In the genomic region with DNA sequence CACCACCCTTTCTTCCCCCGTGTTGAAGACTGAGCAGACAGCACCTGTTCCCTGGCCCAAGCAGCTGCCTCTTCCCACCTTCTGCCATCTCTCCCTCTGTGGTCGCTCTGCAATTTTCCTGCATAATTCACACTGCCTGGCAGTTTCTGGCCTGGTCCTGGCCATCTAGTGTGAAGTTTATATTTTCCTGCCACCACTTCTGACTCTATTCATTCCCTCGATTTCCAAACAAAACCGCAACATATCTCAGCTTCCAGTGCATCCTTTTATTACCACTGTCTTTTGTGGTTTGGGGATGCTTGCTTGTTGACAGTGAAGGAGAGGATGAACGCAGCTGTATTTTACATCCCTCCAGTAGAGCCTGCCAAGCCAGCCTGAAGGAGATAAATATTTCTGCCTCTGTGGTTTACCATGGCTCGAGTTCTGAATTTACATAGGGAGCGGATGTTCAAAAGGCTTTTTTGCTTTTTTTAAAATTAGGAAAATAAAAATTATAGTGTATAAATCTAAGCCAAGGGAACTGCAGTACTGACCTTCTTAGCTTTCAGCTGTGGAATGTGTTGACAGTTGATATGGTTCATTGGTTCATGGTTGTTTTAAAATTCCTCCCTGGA, we compare ENCODE assay signal across 15 cellular contexts.
DNase-seq lines count a peak whose midpoint lies in the region; ATAC-seq, FAIRE-seq and TF ChIP-seq lines count a peak whose summit lies in the region.
"Had no signal": no experiment of that assay in that cellular context is flagged by ENCODE, and none has a peak within 500 bp of the region (broad histone marks: within the 10 kb centered on the region; RNA-seq: fewer than 3 reads in every experiment).

No MANE protein-coding gene starts in this region.

- no peak for TF ChIP-seq CTCF in astrocyte (IDR thresholded peaks at IDR 0.05; ENCODE audit: insufficient read depth, low read depth, low read length)

- ATAC-seq in right cardiac atrium: peak; percentile 43 to 64
- ATAC-seq in GM18498 (IDR thresholded peaks at IDR 0.05; ENCODE audit: unreplicated experiment): no peak

- H3K27ac Mint-ChIP-seq in astrocyte (ENCODE audit: unreplicated experiment): no peak overlapping the region
- H3K27ac Mint-ChIP-seq: CD4-positive, alpha-beta T cell; memory B cell; T-helper 2 cell treated with Interferon-gamma antibody and Interleukin-4, amounts not matched to agents 5 μg/mL and 100 μg/mL, for 36 hours had no signal

- H2AFZ ChIP-seq in astrocyte (ENCODE audit: low read depth, low read length): no peak overlapping the region

- H3K9me3 ChIP-seq in astrocyte (ENCODE audit: insufficient read depth, low read depth, low read length): no peaks in the 10 kb centered on the region
- H3K9me3 ChIP-seq in right cardiac atrium (ENCODE audit: control insufficient read depth, low read length): no peaks in the 10 kb centered on the region
- H3K9me3 ChIP-seq in skeletal muscle satellite cell (replicated peaks; ENCODE audit: low read length): no peaks in the 10 kb centered on the region

- H3K4me2 ChIP-seq in astrocyte (ENCODE audit: low read length) (no peak overlapping the region), skeletal muscle satellite cell (ENCODE audit: low read length) (peak overlapping the region; percentile 21)

- H3K9ac ChIP-seq in astrocyte (ENCODE audit: low read length): no peak overlapping the region
- H3K9ac ChIP-seq in skeletal muscle satellite cell (ENCODE audit: low read depth, low read length): no peak overlapping the region

- no peak for FAIRE-seq in astrocyte (lab: Jason Lieb, UNC)

- WGBS in right cardiac atrium: 49% methylated on average over 7 of the region's 7 CpGs

- no peaks in the 10 kb centered on the region for H4K20me1 ChIP-seq in astrocyte (ENCODE audit: insufficient read depth, low read length)

- DNase-seq in GM03348 (ENCODE audit: low spot score) (peak; percentile 82), astrocyte (ENCODE audit: low read depth) (peak; percentile 85), right cardiac atrium (no peak), NCI-H345 (lab: John Stamatoyannopoulos, UW) (no peak), NCI-H2081 (lab: John Stamatoyannopoulos, UW) (no peak), COLO668 (lab: John Stamatoyannopoulos, UW; ENCODE audit: unreplicated experiment) (no peak)
- DNase-seq: amygdala; CD4-positive, alpha-beta T cell; NCI-H1436; spleen; stimulated activated CD8-positive, alpha-beta memory T cell treated with anti-CD3 and anti-CD28 coated beads, Interleukin-4, amount 100 ng/mL, for 48 hours had no signal

- no peak overlapping the region for H3K4me3 ChIP-seq in astrocyte (ENCODE audit: insufficient read depth, low read depth, low read length)
- no peak overlapping the region for H3K4me3 ChIP-seq in right cardiac atrium (ENCODE audit: low read length)
- H3K4me3 ChIP-seq in skeletal muscle satellite cell (ENCODE audit: low read length): no peak overlapping the region
- H3K4me3 ChIP-seq: spleen had no signal

- H3K36me3 Mint-ChIP-seq in astrocyte (ENCODE audit: low read depth, unreplicated experiment): peaks cover 4% of the 10 kb centered on the region
- H3K36me3 Mint-ChIP-seq: memory B cell had no signal

- H3K9me3 Mint-ChIP-seq in astrocyte (ENCODE audit: unreplicated experiment): peaks cover 2% of the 10 kb centered on the region
- H3K9me3 Mint-ChIP-seq: T-helper 2 cell treated with Interferon-gamma antibody and Interleukin-4, amounts not matched to agents 5 μg/mL and 100 μg/mL, for 36 hours had no signal

- no peaks in the 10 kb centered on the region for H3K79me2 ChIP-seq in astrocyte (ENCODE audit: insufficient read depth, low read length)

- intact Hi-C loops in right cardiac atrium (cut with DNase I): no loop called here

- H3K4me1 ChIP-seq in astrocyte (ENCODE audit: insufficient read depth, low read length): no peaks in the 10 kb centered on the region
- H3K4me1 ChIP-seq in right cardiac atrium (ENCODE audit: control insufficient read depth, insufficient read depth, low read length): peaks cover 2% of the 10 kb centered on the region
- H3K4me1 ChIP-seq in skeletal muscle satellite cell (ENCODE audit: control insufficient read depth, insufficient read depth, low read length): peaks cover 7% of the 10 kb centered on the region
- H3K4me1 ChIP-seq: spleen had no signal

- H3K4me3 Mint-ChIP-seq in astrocyte (ENCODE audit: unreplicated experiment): no peak overlapping the region
- H3K4me3 Mint-ChIP-seq: CD4-positive, alpha-beta T cell; memory B cell; T-helper 2 cell treated with Interferon-gamma antibody and Interleukin-4, amounts not matched to agents 5 μg/mL and 100 μg/mL, for 36 hours had no signal

- H3K27ac ChIP-seq in astrocyte (ENCODE audit: low read depth, low read length) (no peak overlapping the region), right cardiac atrium (ENCODE audit: low read length) (peak overlapping the region; percentile 8)
- H3K27ac ChIP-seq: spleen had no signal

- H3K27me3 ChIP-seq in astrocyte (ENCODE audit: insufficient read depth, low read length) (no peaks in the 10 kb centered on the region), right cardiac atrium (ENCODE audit: control insufficient read depth, insufficient read depth) (no peaks in the 10 kb centered on the region), skeletal muscle satellite cell (ENCODE audit: control insufficient read depth, insufficient read depth, low read length) (peaks cover 27% of the 10 kb centered on the region)

- H3K27me3 Mint-ChIP-seq in astrocyte (ENCODE audit: low read depth, unreplicated experiment): peaks cover 3% of the 10 kb centered on the region

- no peaks in the 10 kb centered on the region for H3K4me1 Mint-ChIP-seq in astrocyte (ENCODE audit: low read depth, unreplicated experiment)
- H3K4me1 Mint-ChIP-seq: memory B cell had no signal

- no peaks in the 10 kb centered on the region for H3K36me3 ChIP-seq in astrocyte (ENCODE audit: insufficient read depth, low read length)
- no peaks in the 10 kb centered on the region for H3K36me3 ChIP-seq in skeletal muscle satellite cell (ENCODE audit: insufficient read depth, low read length)
- H3K36me3 ChIP-seq: spleen had no signal

Comparison
In these comparisons a context has a peak if more than half of its experiments do, and no peak if none do; other contexts are left out.
1. DNase-seq: peak in GM03348 (single experiment) and astrocyte (single experiment); none in right cardiac atrium (0 of 3), NCI-H345 (single experiment), NCI-H2081 (0 of 2) and COLO668 (single experiment).